Comparison of ENCODE assay signal across 9 cellular contexts in the genomic region with DNA sequence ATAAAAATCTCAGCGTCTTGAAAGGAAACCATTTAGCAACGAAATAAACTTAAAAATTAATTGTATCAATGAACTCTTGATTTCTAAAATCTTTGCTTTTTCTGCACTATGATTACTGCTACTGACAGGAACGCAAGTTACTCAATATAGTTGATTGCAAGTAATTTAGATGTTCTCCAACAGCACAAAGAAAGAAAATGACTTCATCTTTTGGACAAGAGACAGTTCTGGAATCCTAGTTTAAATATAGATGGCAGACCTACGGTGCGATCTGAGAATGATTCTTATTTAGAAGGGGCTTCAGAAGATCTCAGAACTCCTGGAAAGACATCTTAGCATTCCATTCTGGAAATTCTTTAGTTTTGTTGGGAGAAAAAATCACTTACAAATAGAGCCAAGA. TPM values are rescaled to one million over a fixed set of nuclear protein-coding genes. Genes with fewer than 3 reads are reported as not detected.
A peak's percentile ranks its signal among the peaks of the same experiment; 100 is the strongest.
DNase-seq lines count a peak whose midpoint lies in the region; ATAC-seq, FAIRE-seq and TF ChIP-seq lines count a peak whose summit lies in the region.
"Had no signal": no experiment of that assay in that cellular context is flagged by ENCODE, and none has a peak within 500 bp of the region (broad histone marks: within the 10 kb centered on the region; RNA-seq: fewer than 3 reads in every experiment).

No MANE protein-coding gene starts in this region.

- H3K9me3 Mint-ChIP-seq in brain (peaks cover 0 to 2% (median 0%) of the 10 kb centered on the region in 5 experiments), naive B cell (no peaks in the 10 kb centered on the region)

- H3K27me3 ChIP-seq in effector memory CD4-positive, alpha-beta T cell (replicated peaks; ENCODE audit: control insufficient read depth, insufficient read depth, low read length, poor library complexity, severe bottlenecking): no peaks in the 10 kb centered on the region
- H3K27me3 ChIP-seq: adrenal gland had no signal

- H3K4me3 Mint-ChIP-seq in brain (peak overlapping the region; percentile 82 to 95 (median 86)), naive B cell (peak overlapping the region; percentile 33 to 99 (median 97))

- TF ChIP-seq EP300 in A549 (IDR thresholded peaks at IDR 0.05): no peak

- ATAC-seq in A549: no peak
- ATAC-seq in naive B cell (ENCODE audit: low read depth in 2 of 2): no peak
- ATAC-seq in HG02642 (IDR thresholded peaks at IDR 0.05; ENCODE audit: poor library complexity, unreplicated experiment): no peak
- ATAC-seq in HG02763 (IDR thresholded peaks at IDR 0.05; ENCODE audit: unreplicated experiment): no peak

- H3K27me3 Mint-ChIP-seq in brain (peaks cover 28% of the 10 kb centered on the region), naive B cell (no peaks in the 10 kb centered on the region)

- peak overlapping the region; percentile 87; the same call in 2 of the 3 replicates for H3K4me2 ChIP-seq in A549

- no peak for TF ChIP-seq POLR2A in A549 (IDR thresholded peaks at IDR 0.05; ENCODE audit: low read length)

- H3K4me3 ChIP-seq in A549: no peak overlapping the region
- no peak overlapping the region for H3K4me3 ChIP-seq in effector memory CD4-positive, alpha-beta T cell (ENCODE audit: insufficient read depth, low read depth, low read length, poor library complexity, severe bottlenecking)

- H3K27ac ChIP-seq in A549: no peak overlapping the region
- H3K27ac ChIP-seq in effector memory CD4-positive, alpha-beta T cell (ENCODE audit: insufficient read depth, low read length, poor library complexity, severe bottlenecking): no peak overlapping the region

- CTCF ChIA-PET in A549 (lab: Yijun Ruan, JAX): interaction anchor here (0.8 to 6.6 kb wide), 15 partner anchors 18 to 253 kb away, joined by 3 to 193 read pairs (median 12); no protein-coding TSS in a partner anchor

- peaks cover 23% of the 10 kb centered on the region for H3K4me1 ChIP-seq in A549
- peaks cover 36% of the 10 kb centered on the region for H3K4me1 ChIP-seq in effector memory CD4-positive, alpha-beta T cell (ENCODE audit: control insufficient read depth, insufficient read depth, low read length, poor library complexity, severe bottlenecking)

- POLR2A ChIA-PET in A549 (lab: Yijun Ruan, JAX): no interaction called here

- peak overlapping the region; percentile 98 to 100 (median 99) for H3K27ac Mint-ChIP-seq in brain
- H3K27ac Mint-ChIP-seq in naive B cell: peak overlapping the region in 2 of 6 donors; percentile 49 to 91

- H3K36me3 ChIP-seq in effector memory CD4-positive, alpha-beta T cell (ENCODE audit: control insufficient read depth, insufficient read depth, low read length): peaks cover 7% of the 10 kb centered on the region

- H3K4me1 Mint-ChIP-seq in brain (peaks cover 59% of the 10 kb centered on the region), naive B cell (peaks cover 37 to 61% (median 47%) of the 10 kb centered on the region in 3 donors)

- DNase-seq in A549 (ENCODE audit: low read depth in 1 of 2, low spot score in 1 of 2) (no peak), GM03348 (ENCODE audit: low spot score) (peak; percentile 54), naive B cell (no peak), foreskin melanocyte (no peak)
- DNase-seq in effector memory CD4-positive, alpha-beta T cell: no peak
- DNase-seq: adrenal gland had no signal

- TF ChIP-seq RAD21 in A549 (conservative IDR thresholded peaks at IDR 0.05 in 1 of 2, IDR thresholded peaks at IDR 0.05 in 1 of 2): no peak

- H3K36me3 Mint-ChIP-seq in brain: peaks cover 2% of the 10 kb centered on the region
- peaks cover 0 to 1% of the 10 kb centered on the region in 2 donors for H3K36me3 Mint-ChIP-seq in naive B cell

- no peak for FAIRE-seq in A549 (lab: Jason Lieb, UNC)

- 85% methylated on average over 5 of the region's 5 CpGs for WGBS in A549 (ENCODE audit: missing lambda C conversion rate)

- TF ChIP-seq CTCF in A549 (IDR thresholded peaks at IDR 0.05) (no peak), brain (conservative IDR thresholded peaks at IDR 0.05) (no peak)

- H3K9me3 ChIP-seq in A549: no peaks in the 10 kb centered on the region
- H3K9me3 ChIP-seq in effector memory CD4-positive, alpha-beta T cell (ENCODE audit: control insufficient read depth, low read length): no peaks in the 10 kb centered on the region
- H3K9me3 ChIP-seq: adrenal gland had no signal

TF ChIP-seq in A549, 52 proteins besides CTCF, POLR2A, EP300 and RAD21:
- TF ChIP-seq FOXS1 (CRISPR knock-in tag; IDR thresholded peaks at IDR 0.05) (no peak), NFE2L2 (conservative IDR thresholded peaks at IDR 0.05; ENCODE audit: low read length) (no peak), EHMT2 (IDR thresholded peaks at IDR 0.05; ENCODE audit: low read depth) (no peak), RNF2 (IDR thresholded peaks at IDR 0.05; ENCODE audit: borderline replicate concordance, low read depth) (no peak), SREBF2 (IDR thresholded peaks at IDR 0.05) (no peak), ZNF302 (CRISPR knock-in tag; IDR thresholded peaks at IDR 0.05) (no peak), ZFP36 (IDR thresholded peaks at IDR 0.05; ENCODE audit: borderline replicate concordance, partially characterized antibody) (no peak), CEBPB (IDR thresholded peaks at IDR 0.05) (no peak), HOXB5 (CRISPR knock-in tag; IDR thresholded peaks at IDR 0.05) (no peak), EHF (CRISPR knock-in tag; IDR thresholded peaks at IDR 0.05) (no peak), MAZ (IDR thresholded peaks at IDR 0.05; ENCODE audit: borderline replicate concordance, low read depth, low read length) (no peak), RFX5 (IDR thresholded peaks at IDR 0.05) (no peak), NPAS2 (CRISPR knock-in tag; IDR thresholded peaks at IDR 0.05; ENCODE audit: borderline replicate concordance) (no peak), HOXA7 (CRISPR knock-in tag; IDR thresholded peaks at IDR 0.05) (no peak), MYC (IDR thresholded peaks at IDR 0.05; ENCODE audit: borderline replicate concordance, low read length) (no peak), POLR2AphosphoS2 (conservative IDR thresholded peaks at IDR 0.05; ENCODE audit: low read length) (no peak), KDM5A (IDR thresholded peaks at IDR 0.05) (no peak), HEYL (CRISPR knock-in tag; IDR thresholded peaks at IDR 0.05) (no peak)
- TF ChIP-seq, protein P1, sequence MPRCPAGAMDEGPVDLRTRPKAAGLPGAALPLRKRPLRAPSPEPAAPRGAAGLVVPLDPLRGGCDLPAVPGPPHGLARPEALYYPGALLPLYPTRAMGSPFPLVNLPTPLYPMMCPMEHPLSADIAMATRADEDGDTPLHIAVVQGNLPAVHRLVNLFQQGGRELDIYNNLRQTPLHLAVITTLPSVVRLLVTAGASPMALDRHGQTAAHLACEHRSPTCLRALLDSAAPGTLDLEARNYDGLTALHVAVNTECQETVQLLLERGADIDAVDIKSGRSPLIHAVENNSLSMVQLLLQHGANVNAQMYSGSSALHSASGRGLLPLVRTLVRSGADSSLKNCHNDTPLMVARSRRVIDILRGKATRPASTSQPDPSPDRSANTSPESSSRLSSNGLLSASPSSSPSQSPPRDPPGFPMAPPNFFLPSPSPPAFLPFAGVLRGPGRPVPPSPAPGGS (IDR thresholded peaks at IDR 0.05): no peak
- TF ChIP-seq, protein P2, sequence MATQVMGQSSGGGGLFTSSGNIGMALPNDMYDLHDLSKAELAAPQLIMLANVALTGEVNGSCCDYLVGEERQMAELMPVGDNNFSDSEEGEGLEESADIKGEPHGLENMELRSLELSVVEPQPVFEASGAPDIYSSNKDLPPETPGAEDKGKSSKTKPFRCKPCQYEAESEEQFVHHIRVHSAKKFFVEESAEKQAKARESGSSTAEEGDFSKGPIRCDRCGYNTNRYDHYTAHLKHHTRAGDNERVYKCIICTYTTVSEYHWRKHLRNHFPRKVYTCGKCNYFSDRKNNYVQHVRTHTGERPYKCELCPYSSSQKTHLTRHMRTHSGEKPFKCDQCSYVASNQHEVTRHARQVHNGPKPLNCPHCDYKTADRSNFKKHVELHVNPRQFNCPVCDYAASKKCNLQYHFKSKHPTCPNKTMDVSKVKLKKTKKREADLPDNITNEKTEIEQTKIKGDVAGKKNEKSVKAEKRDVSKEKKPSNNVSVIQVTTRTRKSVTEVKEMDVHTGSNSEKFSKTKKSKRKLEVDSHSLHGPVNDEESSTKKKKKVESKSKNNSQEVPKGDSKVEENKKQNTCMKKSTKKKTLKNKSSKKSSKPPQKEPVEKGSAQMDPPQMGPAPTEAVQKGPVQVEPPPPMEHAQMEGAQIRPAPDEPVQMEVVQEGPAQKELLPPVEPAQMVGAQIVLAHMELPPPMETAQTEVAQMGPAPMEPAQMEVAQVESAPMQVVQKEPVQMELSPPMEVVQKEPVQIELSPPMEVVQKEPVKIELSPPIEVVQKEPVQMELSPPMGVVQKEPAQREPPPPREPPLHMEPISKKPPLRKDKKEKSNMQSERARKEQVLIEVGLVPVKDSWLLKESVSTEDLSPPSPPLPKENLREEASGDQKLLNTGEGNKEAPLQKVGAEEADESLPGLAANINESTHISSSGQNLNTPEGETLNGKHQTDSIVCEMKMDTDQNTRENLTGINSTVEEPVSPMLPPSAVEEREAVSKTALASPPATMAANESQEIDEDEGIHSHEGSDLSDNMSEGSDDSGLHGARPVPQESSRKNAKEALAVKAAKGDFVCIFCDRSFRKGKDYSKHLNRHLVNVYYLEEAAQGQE (IDR thresholded peaks at IDR 0.05): no peak

RNA-seq across cellular contexts. Expression of gene SUDS3, which starts 1.4 kb away (rescaled TPM):
- polyA plus RNA-seq in A549 (2011; rRNA removed) (31.9 and 36.5 TPM in 2 replicates), A549 (2017; fragmentation: RNase III; extraction: RNeasy Plus Mini Kit Qiagen cat#74134 plus additional on column Dnase treatment) (17.9 to 20.3 TPM (median 18.4 TPM) in 3 replicates), brain (ENCODE audit: insufficient read depth, low read depth, low replicate concordance) (19.9 TPM), naive B cell (ENCODE audit: low read depth in 6 of 6) (10 to 100 TPM; 17.2 to 26.0 (median 20.1) TPM)
- 11.4 and 13.7 TPM in 2 replicates for polyA plus RNA-seq in A549 (2012; cell fraction: cytosol; rRNA removed)
- 20.9 and 33.3 TPM in 2 replicates for polyA plus RNA-seq in A549 (2012; cell fraction: nucleus; rRNA removed)
- polyA minus RNA-seq in A549 (2011; rRNA and poly(A)+ RNA removed): 24.4 and 28.7 TPM in 2 replicates

RNA-seq across cellular contexts. Expression of gene TAOK3, which starts 2.2 kb away (rescaled TPM):
- polyA plus RNA-seq in A549 (2011; rRNA removed): 27.6 and 32.4 TPM in 2 replicates
- 7.5 and 8.7 TPM in 2 replicates for polyA plus RNA-seq in A549 (2012; cell fraction: cytosol; rRNA removed)
- polyA plus RNA-seq in A549 (2012; cell fraction: nucleus; rRNA removed): 6.7 and 11.0 TPM in 2 replicates
- polyA plus RNA-seq in A549 (2017; fragmentation: RNase III; extraction: RNeasy Plus Mini Kit Qiagen cat#74134 plus additional on column Dnase treatment): 10.6 to 13.7 TPM (median 13.1 TPM) in 3 replicates
- polyA minus RNA-seq in A549 (2011; rRNA and poly(A)+ RNA removed): 30.7 and 31.9 TPM in 2 replicates
- polyA plus RNA-seq in brain (ENCODE audit: insufficient read depth, low read depth, low replicate concordance): 8.8 TPM
- 10 to 100 TPM; 34.7 to 94.9 (median 86.3) TPM for polyA plus RNA-seq in naive B cell (ENCODE audit: low read depth in 6 of 6)
